Comparison of ENCODE assay signal across 1 cellular context in the genomic region with DNA sequence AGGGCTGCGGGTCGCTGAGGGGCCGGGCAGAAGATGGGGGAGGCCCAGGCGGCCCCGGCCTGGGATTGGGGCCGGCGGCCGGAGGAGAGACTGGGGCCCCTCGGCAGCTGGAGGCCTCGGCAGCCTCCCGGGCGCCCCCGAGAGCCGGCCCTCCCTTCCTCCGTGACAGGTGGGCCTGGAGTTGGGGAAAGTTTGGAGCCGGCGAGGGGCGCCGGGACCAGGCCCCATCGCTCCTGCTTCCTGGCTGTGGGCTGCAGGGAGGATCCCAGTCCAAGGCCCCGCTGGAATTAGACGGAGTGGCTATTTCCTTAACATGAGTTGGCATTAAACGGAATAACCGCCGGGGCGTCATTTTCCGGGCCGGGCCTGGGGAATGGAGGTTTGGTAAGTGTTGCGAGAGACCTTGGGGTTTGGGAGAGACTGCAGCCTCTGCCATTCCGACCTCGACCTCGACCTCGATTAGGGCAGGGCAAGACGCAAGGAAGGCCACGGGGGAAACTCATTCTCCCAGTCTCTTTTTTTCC.
TF ChIP-seq lines count a peak whose summit lies in the region.

No MANE protein-coding gene starts in this region.

TF ChIP-seq in H1, 55 proteins besides CTCF, POLR2A, EP300 and RAD21:
- TF ChIP-seq SIN3A (conservative IDR thresholded peaks at IDR 0.05 in 1 of 2, IDR thresholded peaks at IDR 0.05 in 1 of 2; ENCODE audit: low read depth in 1 of 2, low read length in 2 of 2), result 0 out of 4 replicates have a peak, but pooled peaks of 1 of the 2 experiments have one; percentile 23
TF ChIP-seq in H1: peak in this region for 1; not testable (repeated sequence) for 54.
